ENCODE assay signal across 19 cellular contexts in the genomic region with DNA sequence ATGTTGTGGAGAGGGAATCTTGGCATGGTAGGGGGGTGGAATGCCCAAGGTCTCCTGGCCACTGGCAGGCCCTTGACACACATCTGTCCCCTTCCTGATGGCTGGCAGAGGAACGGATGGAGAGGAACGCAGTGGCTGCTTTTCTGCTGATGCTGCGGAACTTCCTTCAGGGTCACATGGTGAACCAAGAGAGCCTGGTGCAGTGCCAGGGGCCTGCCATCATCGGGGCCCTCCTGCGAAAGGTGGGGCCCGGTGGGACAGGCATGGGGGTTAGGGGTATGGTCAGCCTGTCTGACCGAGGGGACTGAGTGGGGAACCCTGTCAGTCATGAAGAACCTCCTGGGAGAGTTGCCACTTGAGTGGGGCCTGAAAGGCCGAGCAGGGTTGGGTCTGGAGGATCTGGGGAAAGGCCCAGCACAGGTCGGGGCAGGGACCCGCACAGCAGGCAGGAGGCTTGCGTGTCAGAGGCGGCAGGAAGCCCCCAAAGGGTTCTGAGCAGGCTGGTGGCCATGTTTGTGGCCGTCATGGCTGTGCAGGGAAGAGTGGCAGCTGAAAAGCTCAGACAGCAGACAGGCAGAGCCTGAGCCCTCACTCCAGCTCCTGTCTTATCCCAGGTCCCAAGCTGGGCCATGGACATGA. TPM values are rescaled to one million over a fixed set of nuclear protein-coding genes. Genes with fewer than 3 reads are reported as not detected.
DNase-seq lines count a peak whose midpoint lies in the region; ATAC-seq, FAIRE-seq and TF ChIP-seq lines count a peak whose summit lies in the region.
"Had no signal": no experiment of that assay in that cellular context is flagged by ENCODE, and none has a peak within 500 bp of the region (broad histone marks: within the 10 kb centered on the region; RNA-seq: fewer than 3 reads in every experiment).

No MANE protein-coding gene starts in this region.

- peak overlapping the region; percentile 64 for H3K27ac Mint-ChIP-seq in CD8-positive, alpha-beta T cell
- H3K27ac Mint-ChIP-seq in astrocyte (ENCODE audit: unreplicated experiment): peak overlapping the region; percentile 86
- H3K27ac Mint-ChIP-seq in natural killer cell treated with Interleukin-12 subunit alpha and Interleukin-12 subunit beta and Interleukin-15 and Interleukin-18, amount 100 ng/mL, for 72 hours: peak overlapping the region; percentile 42 to 53

- CTCF ChIA-PET in SK-N-SH (lab: Yijun Ruan, JAX): interaction anchor here (0.7 to 4.8 kb wide), 10 partner anchors 10 to 340 kb away, joined by 3 to 44 read pairs (median 9); no protein-coding TSS in a partner anchor
- CTCF ChIA-PET in CD8-positive, alpha-beta T cell (lab: Charles Lee): interaction anchor here (0.7 to 4.8 kb wide), 23 partner anchors 11 to 148 kb away, joined by 3 to 63 read pairs (median 7); a partner anchor contains a TSS

- H4K20me1 ChIP-seq in SK-N-SH (ENCODE audit: insufficient read depth) (no peaks in the 10 kb centered on the region), astrocyte (ENCODE audit: insufficient read depth, low read length) (no peaks in the 10 kb centered on the region)

- H3K4me2 ChIP-seq in SK-N-SH (no peak overlapping the region), astrocyte (ENCODE audit: low read length) (no peak overlapping the region)

- DNase-seq in SK-N-SH: peak; percentile 22
- DNase-seq in CD8-positive, alpha-beta T cell: no peak
- DNase-seq in astrocyte (ENCODE audit: low read depth): no peak
- no peak for DNase-seq in natural killer cell treated with Interleukin-12 subunit alpha and Interleukin-12 subunit beta and Interleukin-15 and Interleukin-18, amount 100 ng/mL, for 72 hours (ENCODE audit: low spot score)
- no peak for DNase-seq in NCI-H526 treated with DMSO at 0.1 percent for 48 hours (lab: John Stamatoyannopoulos, UW)
- DNase-seq: BE2C; MG63; NCI-H146; NCI-H69; SJCRH30; stimulated activated naive CD8-positive, alpha-beta T cell treated with anti-CD3 and anti-CD28 coated beads, Interleukin-15, Interleukin-2, amounts not matched to agents 100 U/mL and 50 U/mL, for 24 hours; upper lobe of left lung had no signal

- H3K36me3 ChIP-seq in SK-N-SH (replicated peaks in 1 of 2; ENCODE audit: control insufficient read depth in 1 of 2, insufficient read depth in 2 of 2, low read length in 1 of 2): peaks cover 0 to 7% of the 10 kb centered on the region in 2 experiments
- H3K36me3 ChIP-seq in CD8-positive, alpha-beta T cell (ENCODE audit: insufficient read depth, low read length): peaks cover 4% of the 10 kb centered on the region
- H3K36me3 ChIP-seq in astrocyte (ENCODE audit: insufficient read depth, low read length): no peaks in the 10 kb centered on the region
- H3K36me3 ChIP-seq: BE2C, MG63, SJCRH30 had no signal

- no peak overlapping the region for H3K4me3 ChIP-seq in SK-N-SH (ENCODE audit: low read depth in 2 of 2, low read length in 1 of 2)
- H3K4me3 ChIP-seq in CD8-positive, alpha-beta T cell (ENCODE audit: low read depth, low read length): no peak overlapping the region
- H3K4me3 ChIP-seq in astrocyte (ENCODE audit: insufficient read depth, low read depth, low read length): no peak overlapping the region
- H3K4me3 ChIP-seq: MG63, SJCRH30, upper lobe of left lung had no signal

- H3K4me3 Mint-ChIP-seq in CD8-positive, alpha-beta T cell: no peak overlapping the region
- H3K4me3 Mint-ChIP-seq in astrocyte (ENCODE audit: unreplicated experiment): no peak overlapping the region
- no peak overlapping the region for H3K4me3 Mint-ChIP-seq in natural killer cell treated with Interleukin-12 subunit alpha and Interleukin-12 subunit beta and Interleukin-15 and Interleukin-18, amount 100 ng/mL, for 72 hours
- H3K4me3 Mint-ChIP-seq: WTC11 had no signal

- H3K27ac ChIP-seq in SK-N-SH (ENCODE audit: low read depth in 2 of 2, low read length in 1 of 2): no peak overlapping the region
- no peak overlapping the region for H3K27ac ChIP-seq in CD8-positive, alpha-beta T cell (ENCODE audit: low read depth, low read length)
- H3K27ac ChIP-seq in astrocyte (ENCODE audit: low read depth, low read length): no peak overlapping the region
- H3K27ac ChIP-seq: 22Rv1, SJCRH30 had no signal

- H3K4me1 Mint-ChIP-seq in CD8-positive, alpha-beta T cell (ENCODE audit: low read depth): peaks cover 17% of the 10 kb centered on the region
- H3K4me1 Mint-ChIP-seq in astrocyte (ENCODE audit: low read depth, unreplicated experiment): peaks cover 2% of the 10 kb centered on the region
- H3K4me1 Mint-ChIP-seq in natural killer cell treated with Interleukin-12 subunit alpha and Interleukin-12 subunit beta and Interleukin-15 and Interleukin-18, amount 100 ng/mL, for 72 hours (ENCODE audit: low read depth in 2 of 2): peaks cover 17 to 27% of the 10 kb centered on the region in 2 donors

- H2AFZ ChIP-seq in SK-N-SH (ENCODE audit: low read depth) (no peak overlapping the region), astrocyte (ENCODE audit: low read depth, low read length) (no peak overlapping the region)

- H3K27me3 Mint-ChIP-seq in CD8-positive, alpha-beta T cell (ENCODE audit: low read depth): no peaks in the 10 kb centered on the region
- peaks cover 4% of the 10 kb centered on the region for H3K27me3 Mint-ChIP-seq in astrocyte (ENCODE audit: low read depth, unreplicated experiment)
- H3K27me3 Mint-ChIP-seq in natural killer cell treated with Interleukin-12 subunit alpha and Interleukin-12 subunit beta and Interleukin-15 and Interleukin-18, amount 100 ng/mL, for 72 hours: no peaks in the 10 kb centered on the region

- H3F3A ChIP-seq in SK-N-SH (replicated peaks; ENCODE audit: insufficient read depth): no peaks in the 10 kb centered on the region

- POLR2A ChIA-PET in SK-N-SH (lab: Yijun Ruan, JAX): no interaction called here
- POLR2A ChIA-PET in CD8-positive, alpha-beta T cell (lab: Charles Lee): interaction anchor here (1.0 kb wide), 1 partner anchor 10 kb away, joined by 3 read pairs; no protein-coding TSS in a partner anchor

- ATAC-seq in SK-N-SH treated with all-trans-retinoic acid at 6 μM for 48 hours (no peak), HG03521 (IDR thresholded peaks at IDR 0.05; ENCODE audit: unreplicated experiment) (no peak), GM18870 (IDR thresholded peaks at IDR 0.05; ENCODE audit: unreplicated experiment) (no peak)
- ATAC-seq in CD8-positive, alpha-beta T cell: no peak
- no peak for ATAC-seq in natural killer cell treated with Interleukin-12 subunit alpha and Interleukin-12 subunit beta and Interleukin-15 and Interleukin-18, amount 100 ng/mL, for 72 hours

- H3K79me2 ChIP-seq in SK-N-SH (ENCODE audit: insufficient read depth) (no peaks in the 10 kb centered on the region), astrocyte (ENCODE audit: insufficient read depth, low read length) (no peaks in the 10 kb centered on the region)

- FAIRE-seq in astrocyte (lab: Jason Lieb, UNC): no peak
- FAIRE-seq: bronchial epithelial cell, H54 had no signal

- no peak for TF ChIP-seq RAD21 in SK-N-SH (IDR thresholded peaks at IDR 0.05; ENCODE audit: low read length)

- intact Hi-C loops in CD8-positive, alpha-beta T cell (cut with DNase I, micrococcal nuclease): loop anchor here (1.0 to 2.0 kb wide), 7 partner anchors 18 to 293 kb away; a partner anchor contains a TSS

- H3K27me3 ChIP-seq in SK-N-SH (ENCODE audit: insufficient read depth) (no peaks in the 10 kb centered on the region), astrocyte (ENCODE audit: insufficient read depth, low read length) (no peaks in the 10 kb centered on the region)
- H3K27me3 ChIP-seq in CD8-positive, alpha-beta T cell (ENCODE audit: insufficient read depth, low read length): no peaks in the 10 kb centered on the region
- H3K27me3 ChIP-seq: BE2C, MG63, SJCRH30, upper lobe of left lung had no signal

- H3K9me3 ChIP-seq in SK-N-SH (no peaks in the 10 kb centered on the region), astrocyte (ENCODE audit: insufficient read depth, low read depth, low read length) (no peaks in the 10 kb centered on the region)
- no peaks in the 10 kb centered on the region for H3K9me3 ChIP-seq in CD8-positive, alpha-beta T cell (ENCODE audit: low read length)
- H3K9me3 ChIP-seq: BE2C, MG63, SJCRH30, upper lobe of left lung had no signal

- H3K9ac ChIP-seq in SK-N-SH: no peak overlapping the region
- H3K9ac ChIP-seq in astrocyte (ENCODE audit: low read length): no peak overlapping the region

- H3K9me2 ChIP-seq in SK-N-SH: no peaks in the 10 kb centered on the region

- peaks cover 50% of the 10 kb centered on the region for H3K36me3 Mint-ChIP-seq in CD8-positive, alpha-beta T cell
- H3K36me3 Mint-ChIP-seq in astrocyte (ENCODE audit: low read depth, unreplicated experiment): peaks cover 11% of the 10 kb centered on the region
- no peaks in the 10 kb centered on the region for H3K36me3 Mint-ChIP-seq in natural killer cell treated with Interleukin-12 subunit alpha and Interleukin-12 subunit beta and Interleukin-15 and Interleukin-18, amount 100 ng/mL, for 72 hours

- WGBS in SK-N-SH (ENCODE audit: low lambda C conversion rate): 85% methylated on average over 13 of the region's 13 CpGs

- H3K9me3 Mint-ChIP-seq in CD8-positive, alpha-beta T cell: no peaks in the 10 kb centered on the region
- H3K9me3 Mint-ChIP-seq in astrocyte (ENCODE audit: unreplicated experiment): peaks cover 2% of the 10 kb centered on the region
- no peaks in the 10 kb centered on the region for H3K9me3 Mint-ChIP-seq in natural killer cell treated with Interleukin-12 subunit alpha and Interleukin-12 subunit beta and Interleukin-15 and Interleukin-18, amount 100 ng/mL, for 72 hours
- H3K9me3 Mint-ChIP-seq: WTC11 had no signal

- H3K4me1 ChIP-seq in SK-N-SH (ENCODE audit: control insufficient read depth in 1 of 2, insufficient read depth in 2 of 2, low read depth in 1 of 2, low read length in 1 of 2) (peaks cover 0 to 2% of the 10 kb centered on the region in 2 experiments; a peak in 1 of 4 replicates), astrocyte (ENCODE audit: insufficient read depth, low read length) (no peaks in the 10 kb centered on the region)
- peaks cover 13% of the 10 kb centered on the region for H3K4me1 ChIP-seq in CD8-positive, alpha-beta T cell (ENCODE audit: insufficient read depth, low read length)
- H3K4me1 ChIP-seq: BE2C had no signal

- TF ChIP-seq CTCF in SK-N-SH (IDR thresholded peaks at IDR 0.05): no peak
- TF ChIP-seq CTCF in CD8-positive, alpha-beta T cell (IDR thresholded peaks at IDR 0.05): no peak
- TF ChIP-seq CTCF in astrocyte (IDR thresholded peaks at IDR 0.05; ENCODE audit: insufficient read depth, low read depth, low read length): no peak

- TF ChIP-seq EP300 in SK-N-SH (IDR thresholded peaks at IDR 0.05; ENCODE audit: borderline replicate concordance in 1 of 2, low read depth in 1 of 2, low read length in 1 of 2): no peak

RNA-seq across cellular contexts. Expression of a gene that starts 18.1 kb away (rescaled TPM):
- polyA plus RNA-seq in SK-N-SH (2012; rRNA removed): 15.5 and 20.3 TPM in 2 replicates
- polyA plus RNA-seq in SK-N-SH (2012; cell fraction: cytosol; rRNA removed): 2.6 and 5.5 TPM in 2 replicates
- 152 and 177 TPM in 2 replicates for polyA plus RNA-seq in SK-N-SH (2012; cell fraction: nucleus; rRNA removed)
- 100 to 1,000 TPM; 187 to 201 TPM for total RNA-seq in CD8-positive, alpha-beta T cell
- total RNA-seq in astrocyte: 11.4 and 14.8 TPM in 2 replicates
- 100 to 1,000 TPM; 121 to 255 TPM for total RNA-seq in natural killer cell treated with Interleukin-12 subunit alpha and Interleukin-12 subunit beta and Interleukin-15 and Interleukin-18, amount 100 ng/mL, for 72 hours

RNA-seq across cellular contexts. Expression of a gene that starts 21.0 kb away (rescaled TPM):
- 53.2 and 105 TPM in 2 replicates for polyA plus RNA-seq in SK-N-SH (2012; rRNA removed)
- polyA plus RNA-seq in SK-N-SH (2012; cell fraction: cytosol; rRNA removed): 68.1 and 147 TPM in 2 replicates
- 66.6 and 79.5 TPM in 2 replicates for polyA plus RNA-seq in SK-N-SH (2012; cell fraction: nucleus; rRNA removed)
- total RNA-seq in CD8-positive, alpha-beta T cell: 100 to 1,000 TPM in 1 of 2 experiments, 10 to 100 TPM in 1; 99.9 to 107 TPM
- 26.2 and 29.0 TPM in 2 replicates for total RNA-seq in astrocyte
- 10 to 100 TPM; 58.0 to 89.8 TPM for total RNA-seq in natural killer cell treated with Interleukin-12 subunit alpha and Interleukin-12 subunit beta and Interleukin-15 and Interleukin-18, amount 100 ng/mL, for 72 hours
